Comparison of ENCODE assay signal across 12 cellular contexts in the genomic region with DNA sequence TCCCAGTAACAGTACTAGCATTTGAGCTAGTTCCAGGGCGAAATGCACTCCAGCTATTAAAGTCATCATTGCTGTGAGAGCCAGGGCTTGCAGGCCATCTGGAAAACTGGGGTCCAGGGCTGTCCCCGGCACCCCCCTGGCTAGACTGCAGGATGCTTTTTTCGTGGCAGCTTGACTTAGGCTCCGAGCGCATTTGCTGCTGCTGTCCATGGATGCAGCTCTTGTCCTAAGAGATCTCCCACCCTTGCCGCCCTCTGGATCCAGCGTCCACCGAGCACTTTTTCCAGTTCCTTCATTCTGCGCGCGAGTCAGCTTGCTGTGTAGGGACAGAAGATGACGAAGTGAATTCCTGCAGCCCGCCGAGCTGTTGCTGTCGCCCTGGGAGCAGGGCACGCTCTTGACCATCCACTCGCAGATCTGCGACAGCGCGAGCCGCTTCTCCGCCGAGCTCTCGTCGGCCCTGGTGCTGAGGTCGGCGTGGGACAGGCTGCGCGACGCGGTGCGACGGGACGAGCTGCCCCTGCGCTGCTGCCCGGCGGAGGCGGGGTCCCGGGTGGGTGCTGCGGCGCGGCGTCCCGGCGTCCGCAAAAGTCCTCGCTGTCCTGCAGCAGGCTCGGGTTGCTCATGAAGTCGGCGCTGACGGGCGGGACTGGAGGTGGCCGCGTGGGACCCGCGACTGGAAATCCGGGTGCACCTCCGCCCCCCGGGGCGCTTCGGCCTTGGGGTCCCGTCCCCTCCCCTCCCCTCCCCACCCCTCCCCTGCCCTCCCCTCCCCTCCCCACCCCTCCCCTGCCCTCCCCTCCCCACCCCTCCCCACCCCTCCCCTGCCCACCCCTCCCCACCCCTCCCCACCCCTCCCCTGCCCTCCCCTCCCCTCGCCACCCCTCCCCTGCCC. TPM values are rescaled to one million over a fixed set of nuclear protein-coding genes. Genes with fewer than 3 reads are reported as not detected.
DNase-seq lines count a peak whose midpoint lies in the region; ATAC-seq and TF ChIP-seq lines count a peak whose summit lies in the region.
"Had no signal": no experiment of that assay in that cellular context is flagged by ENCODE, and none has a peak within 500 bp of the region (broad histone marks: within the 10 kb centered on the region; RNA-seq: fewer than 3 reads in every experiment).

No MANE protein-coding gene starts in this region.

- H3K27ac ChIP-seq in psoas muscle = no peak overlapping the region

- DNase-seq in T-helper 1 cell (no peak), NCI-H69 (lab: John Stamatoyannopoulos, UW) (peak; percentile 8), foreskin fibroblast (peak; percentile 32 to 58), psoas muscle (no peak)
- DNase-seq in stimulated activated naive CD4-positive, alpha-beta T cell treated with Interleukin-2 at 50 U/mL for 16 hours (lab: John Stamatoyannopoulos, UW) = no peak
- DNase-seq: activated CD4-positive, alpha-beta T cell treated with anti-CD3 and anti-CD28 coated beads for 48 hours; AML-193; NCI-H1105 treated with DMSO at 0.1 percent for 48 hours; stimulated activated CD8-positive, alpha-beta memory T cell treated with anti-CD3 and anti-CD28 coated beads, Interleukin-4, amount 100 ng/mL, for 48 hours had no signal

- peaks cover 3% of the 10 kb centered on the region for H3K4me1 Mint-ChIP-seq in T-helper 1 cell treated with Interleukin-12 subunit alpha and Interleukin-12 subunit beta and Interleukin-4 antibody, amounts not matched to agents 30 μg/mL and 1 μg/mL, for 36 hours (ENCODE audit: low read depth)

- no peaks in the 10 kb centered on the region for H3K9me3 Mint-ChIP-seq in T-helper 1 cell treated with Interleukin-12 subunit alpha and Interleukin-12 subunit beta and Interleukin-4 antibody, amounts not matched to agents 30 μg/mL and 1 μg/mL, for 36 hours

- H3K4me3 ChIP-seq in foreskin fibroblast (ENCODE audit: low read depth in 1 of 2, low read length in 2 of 2) (no peak overlapping the region), psoas muscle (peak overlapping the region; percentile 4)

- no peaks in the 10 kb centered on the region for H3K4me1 ChIP-seq in psoas muscle

- 2% methylated on average over 45 to 62 of the region's 63 CpGs for WGBS in psoas muscle, 3 donors

- H3K9me3 ChIP-seq in psoas muscle = no peaks in the 10 kb centered on the region

- H3K36me3 Mint-ChIP-seq in T-helper 1 cell treated with Interleukin-12 subunit alpha and Interleukin-12 subunit beta and Interleukin-4 antibody, amounts not matched to agents 30 μg/mL and 1 μg/mL, for 36 hours (ENCODE audit: low read depth) = peaks cover 3% of the 10 kb centered on the region

- TF ChIP-seq CTCF in foreskin fibroblast (IDR thresholded peaks at IDR 0.05; ENCODE audit: low read depth, low read length) (no peak), psoas muscle (IDR thresholded peaks at IDR 0.05) (no peak)

- peak overlapping the region; percentile 59 for H3K27ac Mint-ChIP-seq in T-helper 1 cell treated with Interleukin-12 subunit alpha and Interleukin-12 subunit beta and Interleukin-4 antibody, amounts not matched to agents 30 μg/mL and 1 μg/mL, for 36 hours

- no peak overlapping the region for H3K4me3 Mint-ChIP-seq in T-helper 1 cell treated with Interleukin-12 subunit alpha and Interleukin-12 subunit beta and Interleukin-4 antibody, amounts not matched to agents 30 μg/mL and 1 μg/mL, for 36 hours

- no peaks in the 10 kb centered on the region for H3K36me3 ChIP-seq in psoas muscle (ENCODE audit: insufficient read depth in 1 of 2, low read depth in 1 of 2)

- intact Hi-C loops in psoas muscle (cut with DNase I) = no loop called here

- ATAC-seq in psoas muscle (no peak), GM18858 (IDR thresholded peaks at IDR 0.05; ENCODE audit: unreplicated experiment) (no peak), GM19035 (IDR thresholded peaks at IDR 0.05; ENCODE audit: unreplicated experiment) (no peak)

- H3K27me3 ChIP-seq in psoas muscle (ENCODE audit: insufficient read depth in 3 of 3, low read length in 2 of 3) = peaks cover 0 to 33% (median 11%) of the 10 kb centered on the region in 3 donors

- peaks cover 30% of the 10 kb centered on the region for H3K27me3 Mint-ChIP-seq in T-helper 1 cell treated with Interleukin-12 subunit alpha and Interleukin-12 subunit beta and Interleukin-4 antibody, amounts not matched to agents 30 μg/mL and 1 μg/mL, for 36 hours (ENCODE audit: low read depth)

RNA-seq across cellular contexts. Expression of gene OR2V1, which starts 30.6 kb away (rescaled TPM):
- total RNA-seq in psoas muscle = not detected
- polyA plus RNA-seq in psoas muscle = not detected

RNA-seq across cellular contexts. Expression of gene OR2V2, which starts 47.0 kb away (rescaled TPM):
- not detected for total RNA-seq in psoas muscle
- not detected for polyA plus RNA-seq in psoas muscle

Comparison
In these comparisons a context has a peak if more than half of its experiments do, and no peak if none do; other contexts are left out.
1. DNase-seq: peak in NCI-H69 (single experiment) and foreskin fibroblast (2 of 2); none in T-helper 1 cell (0 of 5), psoas muscle (0 of 2) and stimulated activated naive CD4-positive, alpha-beta T cell treated with Interleukin-2 at 50 U/mL for 16 hours (single experiment).